24 cellular contexts compared by ENCODE assay signal in the genomic region with DNA sequence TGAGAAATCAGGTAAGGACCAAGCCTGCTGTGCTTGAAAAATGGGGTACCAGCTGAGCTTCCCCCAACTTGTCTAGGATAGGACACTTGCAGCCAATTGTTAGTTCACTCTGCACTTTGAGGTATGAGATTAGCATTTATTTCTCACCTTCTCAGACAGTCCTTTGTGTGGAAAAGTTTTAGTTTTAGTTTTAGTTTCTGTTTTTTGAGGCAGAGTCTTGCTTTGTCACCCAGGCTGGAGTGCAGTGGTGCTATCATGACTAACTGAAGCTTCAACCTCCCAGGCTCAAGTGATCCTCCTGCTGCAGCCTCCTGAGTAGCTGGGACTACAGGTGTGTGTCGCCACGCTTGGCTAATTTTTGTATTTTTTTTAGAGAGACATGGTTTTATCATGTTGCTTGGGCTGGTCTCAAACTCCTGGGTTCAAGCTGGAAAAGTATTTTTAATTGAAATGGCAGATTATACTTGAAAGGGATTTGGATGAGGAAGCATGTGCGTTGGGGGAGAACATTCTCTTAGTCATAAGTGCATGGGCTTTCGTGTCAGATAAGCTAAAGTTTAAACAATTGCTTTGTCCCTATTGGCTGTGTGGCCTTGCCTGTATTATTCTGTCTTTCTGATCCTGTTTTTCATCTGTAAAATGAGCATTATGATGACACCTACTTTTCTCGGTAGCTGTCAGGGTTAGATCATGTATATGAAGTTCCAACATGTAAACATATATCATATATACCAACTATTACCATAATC. TPM values are rescaled to one million over a fixed set of nuclear protein-coding genes. Genes with fewer than 3 reads are reported as not detected.
A peak's percentile ranks its signal among the peaks of the same experiment; 100 is the strongest.
DNase-seq lines count a peak whose midpoint lies in the region; ATAC-seq and TF ChIP-seq lines count a peak whose summit lies in the region.
"Had no signal": no experiment of that assay in that cellular context is flagged by ENCODE, and none has a peak within 500 bp of the region (broad histone marks: within the 10 kb centered on the region; RNA-seq: fewer than 3 reads in every experiment).

No MANE protein-coding gene starts in this region.

- peak; percentile 11 for DNase-seq in activated CD8-positive, alpha-beta T cell treated with anti-CD3 and anti-CD28 coated beads for 36 hours
- DNase-seq in activated CD8-positive, alpha-beta T cell treated with anti-CD3 and anti-CD28 coated beads, Interleukin-2, amount 10 ng/mL, durations not matched to agents 7 days and 5 days = no peak
- DNase-seq in stimulated activated naive B cell treated with anti-CD40 and anti-IgM and Interleukin-4, amounts not matched to agents 10 μg/mL and 1 μg/mL and 100 μg/mL, for 72 hours = no peak
- DNase-seq in left cardiac atrium = no peak
- DNase-seq in uterus = no peak
- no peak for DNase-seq in natural killer cell treated with Interleukin-12 subunit alpha and Interleukin-12 subunit beta and Interleukin-15 and Interleukin-18, amount 100 ng/mL, for 72 hours (ENCODE audit: low spot score)
- DNase-seq: dermis blood vessel endothelial cell; DMS53; foreskin keratinocyte; left lung; NCI-H1092; NCI-H2107; NCI-H526 treated with DMSO at 0.1 percent for 48 hours; retina; stimulated activated CD4-positive, alpha-beta T cell treated with anti-CD3 and anti-CD28 coated beads, Interleukin-15, amount 100 ng/mL, for 24 hours; stimulated activated naive CD4-positive, alpha-beta T cell treated with Interleukin-2 at 50 U/mL for 16 hours; trophoblast cell had no signal

- H3K4me1 ChIP-seq in uterus = no peaks in the 10 kb centered on the region
- H3K4me1 ChIP-seq: breast epithelium, foreskin keratinocyte, left lung had no signal

- H3K4me3 Mint-ChIP-seq in activated CD8-positive, alpha-beta T cell treated with anti-CD3 and anti-CD28 coated beads for 36 hours = no peak overlapping the region
- H3K4me3 Mint-ChIP-seq in activated CD8-positive, alpha-beta T cell treated with anti-CD3 and anti-CD28 coated beads, Interleukin-2, amount 10 ng/mL, durations not matched to agents 7 days and 5 days = no peak overlapping the region
- H3K4me3 Mint-ChIP-seq in stimulated activated naive B cell treated with anti-CD40 and anti-IgM and Interleukin-4, amounts not matched to agents 10 μg/mL and 1 μg/mL and 100 μg/mL, for 72 hours = no peak overlapping the region
- H3K4me3 Mint-ChIP-seq in natural killer cell treated with Interleukin-12 subunit alpha and Interleukin-12 subunit beta and Interleukin-15 and Interleukin-18, amount 100 ng/mL, for 72 hours = no peak overlapping the region

- H3K27ac ChIP-seq in uterus = no peak overlapping the region
- H3K27ac ChIP-seq: breast epithelium, C4-2B, foreskin keratinocyte, KMS-11, left lung, neutrophil, SK-N-MC had no signal

- ATAC-seq in activated CD8-positive, alpha-beta T cell treated with anti-CD3 and anti-CD28 coated beads for 36 hours = peak; percentile 45
- no peak for ATAC-seq in activated CD8-positive, alpha-beta T cell treated with anti-CD3 and anti-CD28 coated beads, Interleukin-2, amount 10 ng/mL, durations not matched to agents 7 days and 5 days
- peak; percentile 44 for ATAC-seq in GM21423 (IDR thresholded peaks at IDR 0.05; ENCODE audit: unreplicated experiment)
- peak; percentile 67 for ATAC-seq in HG02973 (IDR thresholded peaks at IDR 0.05; ENCODE audit: unreplicated experiment)
- peak; percentile 51 to 53 for ATAC-seq in stimulated activated naive B cell treated with anti-CD40 and anti-IgM and Interleukin-4, amounts not matched to agents 10 μg/mL and 1 μg/mL and 100 μg/mL, for 72 hours (replicated peaks)
- no peak for ATAC-seq in left cardiac atrium
- ATAC-seq in natural killer cell treated with Interleukin-12 subunit alpha and Interleukin-12 subunit beta and Interleukin-15 and Interleukin-18, amount 100 ng/mL, for 72 hours = no peak
- ATAC-seq: foreskin keratinocyte had no signal

- intact Hi-C loops in activated CD8-positive, alpha-beta T cell treated with anti-CD3 and anti-CD28 coated beads for 36 hours (cut with micrococcal nuclease) = no loop called here
- intact Hi-C loops in left cardiac atrium (cut with DNase I) (no loop called here), uterus (cut with DNase I; ENCODE audit: low total_unique reads) (no loop called here)

- H3K27me3 Mint-ChIP-seq in activated CD8-positive, alpha-beta T cell treated with anti-CD3 and anti-CD28 coated beads for 36 hours = peaks cover 9% of the 10 kb centered on the region
- peaks cover 7% of the 10 kb centered on the region for H3K27me3 Mint-ChIP-seq in activated CD8-positive, alpha-beta T cell treated with anti-CD3 and anti-CD28 coated beads, Interleukin-2, amount 10 ng/mL, durations not matched to agents 7 days and 5 days (ENCODE audit: low read depth)
- peaks cover 29 to 46% of the 10 kb centered on the region in 2 donors for H3K27me3 Mint-ChIP-seq in stimulated activated naive B cell treated with anti-CD40 and anti-IgM and Interleukin-4, amounts not matched to agents 10 μg/mL and 1 μg/mL and 100 μg/mL, for 72 hours
- H3K27me3 Mint-ChIP-seq in natural killer cell treated with Interleukin-12 subunit alpha and Interleukin-12 subunit beta and Interleukin-15 and Interleukin-18, amount 100 ng/mL, for 72 hours = peaks cover 16 to 18% of the 10 kb centered on the region in 2 donors

- no peak overlapping the region for H3K4me3 ChIP-seq in uterus
- H3K4me3 ChIP-seq: breast epithelium, left lung, SK-N-MC had no signal

- TF ChIP-seq POLR2A in uterus (IDR thresholded peaks at IDR 0.05) = no peak

- H3K4me1 Mint-ChIP-seq in activated CD8-positive, alpha-beta T cell treated with anti-CD3 and anti-CD28 coated beads for 36 hours (ENCODE audit: low read depth) = peaks cover 2% of the 10 kb centered on the region
- H3K4me1 Mint-ChIP-seq in activated CD8-positive, alpha-beta T cell treated with anti-CD3 and anti-CD28 coated beads, Interleukin-2, amount 10 ng/mL, durations not matched to agents 7 days and 5 days (ENCODE audit: low read depth) = peaks cover 3% of the 10 kb centered on the region
- peaks cover 2 to 6% of the 10 kb centered on the region in 2 donors for H3K4me1 Mint-ChIP-seq in stimulated activated naive B cell treated with anti-CD40 and anti-IgM and Interleukin-4, amounts not matched to agents 10 μg/mL and 1 μg/mL and 100 μg/mL, for 72 hours
- H3K4me1 Mint-ChIP-seq in natural killer cell treated with Interleukin-12 subunit alpha and Interleukin-12 subunit beta and Interleukin-15 and Interleukin-18, amount 100 ng/mL, for 72 hours (ENCODE audit: low read depth in 2 of 2) = no peaks in the 10 kb centered on the region

- H3K9me3 ChIP-seq in uterus = no peaks in the 10 kb centered on the region
- H3K9me3 ChIP-seq: breast epithelium, left lung, neutrophil had no signal

- no peaks in the 10 kb centered on the region for H3K36me3 Mint-ChIP-seq in activated CD8-positive, alpha-beta T cell treated with anti-CD3 and anti-CD28 coated beads for 36 hours (ENCODE audit: low read depth)
- no peaks in the 10 kb centered on the region for H3K36me3 Mint-ChIP-seq in activated CD8-positive, alpha-beta T cell treated with anti-CD3 and anti-CD28 coated beads, Interleukin-2, amount 10 ng/mL, durations not matched to agents 7 days and 5 days (ENCODE audit: low read depth)
- peaks cover 4 to 11% of the 10 kb centered on the region in 2 donors for H3K36me3 Mint-ChIP-seq in stimulated activated naive B cell treated with anti-CD40 and anti-IgM and Interleukin-4, amounts not matched to agents 10 μg/mL and 1 μg/mL and 100 μg/mL, for 72 hours
- no peaks in the 10 kb centered on the region for H3K36me3 Mint-ChIP-seq in natural killer cell treated with Interleukin-12 subunit alpha and Interleukin-12 subunit beta and Interleukin-15 and Interleukin-18, amount 100 ng/mL, for 72 hours

- no peaks in the 10 kb centered on the region for H3K9me3 Mint-ChIP-seq in activated CD8-positive, alpha-beta T cell treated with anti-CD3 and anti-CD28 coated beads for 36 hours
- peaks cover 3% of the 10 kb centered on the region for H3K9me3 Mint-ChIP-seq in activated CD8-positive, alpha-beta T cell treated with anti-CD3 and anti-CD28 coated beads, Interleukin-2, amount 10 ng/mL, durations not matched to agents 7 days and 5 days (ENCODE audit: insufficient read depth)
- H3K9me3 Mint-ChIP-seq in stimulated activated naive B cell treated with anti-CD40 and anti-IgM and Interleukin-4, amounts not matched to agents 10 μg/mL and 1 μg/mL and 100 μg/mL, for 72 hours = peaks cover 5% of the 10 kb centered on the region in 2 donors
- peaks cover 4% of the 10 kb centered on the region for H3K9me3 Mint-ChIP-seq in natural killer cell treated with Interleukin-12 subunit alpha and Interleukin-12 subunit beta and Interleukin-15 and Interleukin-18, amount 100 ng/mL, for 72 hours

- CTCF ChIA-PET in activated CD8-positive, alpha-beta T cell treated with anti-CD3 and anti-CD28 coated beads for 36 hours (lab: Charles Lee) = interaction anchor here (1.0 to 1.8 kb wide), 6 partner anchors 13 to 150 kb away, joined by 3 to 5 read pairs (median 4); no protein-coding TSS in a partner anchor
- CTCF ChIA-PET in activated CD8-positive, alpha-beta T cell treated with anti-CD3 and anti-CD28 coated beads, Interleukin-2, amount 10 ng/mL, durations not matched to agents 7 days and 5 days (lab: Charles Lee) = interaction anchor here (1.2 kb wide), 1 partner anchor 44 kb away, joined by 3 read pairs; no protein-coding TSS in a partner anchor

- POLR2A ChIA-PET in activated CD8-positive, alpha-beta T cell treated with anti-CD3 and anti-CD28 coated beads for 36 hours (lab: Charles Lee) = no interaction called here
- POLR2A ChIA-PET in activated CD8-positive, alpha-beta T cell treated with anti-CD3 and anti-CD28 coated beads, Interleukin-2, amount 10 ng/mL, durations not matched to agents 7 days and 5 days (lab: Charles Lee) = no interaction called here

- H3K36me3 ChIP-seq in uterus = no peaks in the 10 kb centered on the region
- H3K36me3 ChIP-seq: breast epithelium, left lung, neutrophil had no signal

- no peak for TF ChIP-seq CTCF in activated CD8-positive, alpha-beta T cell treated with anti-CD3 and anti-CD28 coated beads for 36 hours (IDR thresholded peaks at IDR 0.05)
- TF ChIP-seq CTCF in uterus (IDR thresholded peaks at IDR 0.05) = no peak

- H3K27ac Mint-ChIP-seq in activated CD8-positive, alpha-beta T cell treated with anti-CD3 and anti-CD28 coated beads for 36 hours = no peak overlapping the region
- no peak overlapping the region for H3K27ac Mint-ChIP-seq in activated CD8-positive, alpha-beta T cell treated with anti-CD3 and anti-CD28 coated beads, Interleukin-2, amount 10 ng/mL, durations not matched to agents 7 days and 5 days
- peak overlapping the region; percentile 37 for H3K27ac Mint-ChIP-seq in stimulated activated naive B cell treated with anti-CD40 and anti-IgM and Interleukin-4, amounts not matched to agents 10 μg/mL and 1 μg/mL and 100 μg/mL, for 72 hours
- no peak overlapping the region for H3K27ac Mint-ChIP-seq in natural killer cell treated with Interleukin-12 subunit alpha and Interleukin-12 subunit beta and Interleukin-15 and Interleukin-18, amount 100 ng/mL, for 72 hours

- no peaks in the 10 kb centered on the region for H3K27me3 ChIP-seq in uterus
- H3K27me3 ChIP-seq: breast epithelium, left lung had no signal

RNA-seq across cellular contexts. Expression of gene CCK, which starts 25.2 kb away (rescaled TPM):
- total RNA-seq in activated CD8-positive, alpha-beta T cell treated with anti-CD3 and anti-CD28 coated beads for 36 hours = not detected
- not detected for total RNA-seq in activated CD8-positive, alpha-beta T cell treated with anti-CD3 and anti-CD28 coated beads, Interleukin-2, amount 10 ng/mL, durations not matched to agents 7 days and 5 days
- not detected for total RNA-seq in left cardiac atrium
- total RNA-seq in uterus = not detected
- not detected for total RNA-seq in natural killer cell treated with Interleukin-12 subunit alpha and Interleukin-12 subunit beta and Interleukin-15 and Interleukin-18, amount 100 ng/mL, for 72 hours
- total RNA-seq: breast epithelium, dermis blood vessel endothelial cell had no signal

Comparison
In these comparisons a context has a peak if more than half of its experiments do, and no peak if none do; other contexts are left out.
1. ATAC-seq: peak in activated CD8-positive, alpha-beta T cell treated with anti-CD3 and anti-CD28 coated beads for 36 hours (single experiment), GM21423 (single experiment), HG02973 (single experiment) and stimulated activated naive B cell treated with anti-CD40 and anti-IgM and Interleukin-4, amounts not matched to agents 10 μg/mL and 1 μg/mL and 100 μg/mL, for 72 hours (2 of 2); none in activated CD8-positive, alpha-beta T cell treated with anti-CD3 and anti-CD28 coated beads, Interleukin-2, amount 10 ng/mL, durations not matched to agents 7 days and 5 days (single experiment), left cardiac atrium (0 of 2) and natural killer cell treated with Interleukin-12 subunit alpha and Interleukin-12 subunit beta and Interleukin-15 and Interleukin-18, amount 100 ng/mL, for 72 hours (0 of 2).